In genomic region chr13:40770934-40771618, GRCh38 we compare ENCODE assay signal across 1 cellular context.
TF ChIP-seq lines count a peak whose summit lies in the region.

MRPS31 (minus strand) TSS chr13:40771190; CDS start chr13:40771136, 54 bp downstream.

TF ChIP-seq in HepG2, 621 proteins besides CTCF, POLR2A, EP300 and RAD21 (continued from another document and continues in another):
- TF ChIP-seq ZNF318 (CRISPR knock-in tag; IDR thresholded peaks at IDR 0.05) (0 out of 2 replicates have a peak, but pooled peaks have one; percentile 55), ZNF350 (CRISPR knock-in tag; IDR thresholded peaks at IDR 0.05; ENCODE audit: borderline replicate concordance, low read depth) (peak; percentile 96), ZNF446 (CRISPR knock-in tag; IDR thresholded peaks at IDR 0.05) (no peak), CREB1 (IDR thresholded peaks at IDR 0.05) (0 out of 2 replicates have a peak, but pooled peaks have one; percentile 33), CREB1 (CRISPR knock-in tag; IDR thresholded peaks at IDR 0.05) (peak; percentile 55), ZNF331 (CRISPR knock-in tag; IDR thresholded peaks at IDR 0.05) (peak; percentile 94), ZNF142 (CRISPR knock-in tag; IDR thresholded peaks at IDR 0.05) (peak; percentile 72), ZNF746 (CRISPR knock-in tag; IDR thresholded peaks at IDR 0.05) (peak; percentile 84), ZNF784 (CRISPR knock-in tag; IDR thresholded peaks at IDR 0.05; ENCODE audit: borderline replicate concordance) (peak; percentile 95), SNRNP70 (IDR thresholded peaks at IDR 0.05; ENCODE audit: low read depth, low read length) (no peak), RNF2 (conservative IDR thresholded peaks at IDR 0.05; ENCODE audit: low read depth) (peak; percentile 61; the same call in 1 of the 2 replicates), RFX3 (CRISPR knock-in tag; IDR thresholded peaks at IDR 0.05) (peak; percentile 22), ZNF235 (CRISPR knock-in tag; IDR thresholded peaks at IDR 0.05; ENCODE audit: borderline replicate concordance) (0 out of 2 replicates have a peak, but pooled peaks have one; percentile 54), PRDM10 (CRISPR knock-in tag; IDR thresholded peaks at IDR 0.05; ENCODE audit: low read depth) (peak; percentile 91), RBAK (CRISPR knock-in tag; IDR thresholded peaks at IDR 0.05) (peak; percentile 14; the same call in 1 of the 2 replicates), POGK (CRISPR knock-in tag; conservative IDR thresholded peaks at IDR 0.05) (peak; percentile 89), IRF2 (CRISPR knock-in tag; IDR thresholded peaks at IDR 0.05) (peak; percentile 98), SMARCC2 (IDR thresholded peaks at IDR 0.05) (no peak), ZZZ3 (CRISPR knock-in tag; IDR thresholded peaks at IDR 0.05; ENCODE audit: borderline replicate concordance) (peak; percentile 75; the same call in 1 of the 2 replicates), GMEB1 (CRISPR knock-in tag; IDR thresholded peaks at IDR 0.05; ENCODE audit: borderline replicate concordance) (peak; percentile 72; the same call in 1 of the 2 replicates), MBNL3 (CRISPR knock-in tag; conservative IDR thresholded peaks at IDR 0.05) (no peak), ZSCAN20 (CRISPR knock-in tag; IDR thresholded peaks at IDR 0.05; ENCODE audit: borderline replicate concordance) (0 out of 2 replicates have a peak, but pooled peaks have one; percentile 38), GLI4 (CRISPR knock-in tag; IDR thresholded peaks at IDR 0.05; ENCODE audit: borderline replicate concordance) (no peak), DBP (CRISPR knock-in tag; IDR thresholded peaks at IDR 0.05; ENCODE audit: not compliant biosample characterization) (peak; percentile 72), U2AF2 (IDR thresholded peaks at IDR 0.05; ENCODE audit: low read depth, low read length) (0 out of 2 replicates have a peak, but pooled peaks have one; percentile 72), MTF2 (CRISPR knock-in tag; IDR thresholded peaks at IDR 0.05; ENCODE audit: borderline replicate concordance) (peak; percentile 84), PITX1 (CRISPR knock-in tag; IDR thresholded peaks at IDR 0.05) (peak; percentile 84; the same call in 1 of the 2 replicates), ZNF251 (CRISPR knock-in tag; IDR thresholded peaks at IDR 0.05) (no peak), SSRP1 (CRISPR knock-in tag; IDR thresholded peaks at IDR 0.05) (0 out of 2 replicates have a peak, but pooled peaks have one; percentile 47), ZNF580 (CRISPR knock-in tag; IDR thresholded peaks at IDR 0.05; ENCODE audit: borderline replicate concordance, low read depth) (peak; percentile 79; the same call in 1 of the 2 replicates), ZSCAN31 (CRISPR knock-in tag; IDR thresholded peaks at IDR 0.05; ENCODE audit: low read depth) (peak; percentile 94), ZNF335 (CRISPR knock-in tag; IDR thresholded peaks at IDR 0.05) (peak; percentile 92; the same call in 1 of the 2 replicates)
